ENCODE assay signal across 1 cellular context in genomic region chr7:25861704-25862253, GRCh38.
TF ChIP-seq lines count a peak whose summit lies in the region.

No MANE protein-coding gene starts in this region.

TF ChIP-seq in WTC11, 78 proteins besides CTCF, POLR2A, EP300 and RAD21 (continued from another document):
- TF ChIP-seq, protein P1, sequence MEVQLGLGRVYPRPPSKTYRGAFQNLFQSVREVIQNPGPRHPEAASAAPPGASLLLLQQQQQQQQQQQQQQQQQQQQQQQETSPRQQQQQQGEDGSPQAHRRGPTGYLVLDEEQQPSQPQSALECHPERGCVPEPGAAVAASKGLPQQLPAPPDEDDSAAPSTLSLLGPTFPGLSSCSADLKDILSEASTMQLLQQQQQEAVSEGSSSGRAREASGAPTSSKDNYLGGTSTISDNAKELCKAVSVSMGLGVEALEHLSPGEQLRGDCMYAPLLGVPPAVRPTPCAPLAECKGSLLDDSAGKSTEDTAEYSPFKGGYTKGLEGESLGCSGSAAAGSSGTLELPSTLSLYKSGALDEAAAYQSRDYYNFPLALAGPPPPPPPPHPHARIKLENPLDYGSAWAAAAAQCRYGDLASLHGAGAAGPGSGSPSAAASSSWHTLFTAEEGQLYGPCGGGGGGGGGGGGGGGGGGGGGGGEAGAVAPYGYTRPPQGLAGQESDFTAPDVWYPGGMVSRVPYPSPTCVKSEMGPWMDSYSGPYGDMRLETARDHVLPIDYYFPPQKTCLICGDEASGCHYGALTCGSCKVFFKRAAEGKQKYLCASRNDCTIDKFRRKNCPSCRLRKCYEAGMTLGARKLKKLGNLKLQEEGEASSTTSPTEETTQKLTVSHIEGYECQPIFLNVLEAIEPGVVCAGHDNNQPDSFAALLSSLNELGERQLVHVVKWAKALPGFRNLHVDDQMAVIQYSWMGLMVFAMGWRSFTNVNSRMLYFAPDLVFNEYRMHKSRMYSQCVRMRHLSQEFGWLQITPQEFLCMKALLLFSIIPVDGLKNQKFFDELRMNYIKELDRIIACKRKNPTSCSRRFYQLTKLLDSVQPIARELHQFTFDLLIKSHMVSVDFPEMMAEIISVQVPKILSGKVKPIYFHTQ (CRISPR knock-in tag; IDR thresholded peaks at IDR 0.05): no peak
- TF ChIP-seq USF2 (CRISPR knock-in tag; IDR thresholded peaks at IDR 0.05): no peak
- no peak for TF ChIP-seq NFATC4 (CRISPR knock-in tag; IDR thresholded peaks at IDR 0.05)
- no peak for TF ChIP-seq E2F5 (CRISPR knock-in tag; IDR thresholded peaks at IDR 0.05)
- TF ChIP-seq ZNF423 (CRISPR knock-in tag; IDR thresholded peaks at IDR 0.05): no peak
- TF ChIP-seq NFE2L1 (CRISPR knock-in tag; IDR thresholded peaks at IDR 0.05): no peak
- TF ChIP-seq ZNF263 (CRISPR knock-in tag; IDR thresholded peaks at IDR 0.05; ENCODE audit: low read depth): no peak
